25 cellular contexts compared by ENCODE assay signal in the genomic region with DNA sequence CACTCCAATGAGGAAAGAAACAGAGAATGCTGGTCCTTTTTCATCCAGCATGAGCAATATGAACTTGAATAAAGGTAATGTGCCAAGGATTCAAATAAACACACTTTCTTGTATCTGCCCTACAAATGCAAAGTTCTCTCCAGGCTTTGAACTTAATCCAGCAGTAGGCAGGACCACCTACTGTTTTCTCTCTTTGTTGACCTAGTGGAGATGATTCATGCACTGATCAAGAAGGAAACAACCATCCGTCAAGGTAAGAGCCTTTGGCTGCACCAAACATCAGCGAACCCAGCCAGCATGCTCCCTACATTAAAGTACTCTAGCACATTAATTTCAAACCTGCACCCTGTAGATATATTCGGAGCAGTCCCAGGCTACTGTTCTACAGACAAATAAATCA.
"Had no signal": no experiment of that assay in that cellular context is flagged by ENCODE, and none has a peak within 500 bp of the region (broad histone marks: within the 10 kb centered on the region; RNA-seq: fewer than 3 reads in every experiment).

No MANE protein-coding gene starts in this region.

- H3K27ac Mint-ChIP-seq: activated naive CD4-positive, alpha-beta T cell treated with anti-CD3 and anti-CD28 coated beads for 36 hours; activated naive CD8-positive, alpha-beta T cell treated with anti-CD3 and anti-CD28 coated beads for 36 hours; nephron; progenitor cell of endocrine pancreas had no signal

- DNase-seq: activated CD4-positive, alpha-beta T cell treated with anti-CD3 and anti-CD28 coated beads for 48 hours; activated CD4-positive, alpha-beta T cell treated with anti-CD3 and anti-CD28 coated beads, Interleukin-2, amount 50 U/mL, for 48 hours; activated CD8-positive, alpha-beta memory T cell treated with anti-CD3 and anti-CD28 coated beads for 24 hours; activated effector memory CD4-positive, alpha-beta T cell treated with anti-CD3 and anti-CD28 coated beads, Interleukin-2, amount 50 U/mL, for 16 hours; activated naive CD4-positive, alpha-beta T cell treated with anti-CD3 and anti-CD28 coated beads for 36 hours; activated naive CD8-positive, alpha-beta T cell treated with anti-CD3 and anti-CD28 coated beads for 36 hours; adrenal gland; brain microvascular endothelial cell; dorsolateral prefrontal cortex; effector memory CD4-positive, alpha-beta T cell; left cardiac atrium; left ventricle myocardium superior; right lobe of liver; stimulated activated CD4-positive, alpha-beta T cell treated with anti-CD3 and anti-CD28 coated beads, Interleukin-2, amount 100 ng/mL, for 48 hours; stimulated activated naive CD4-positive, alpha-beta T cell treated with Interleukin-2 at 50 U/mL for 16 hours had no signal

- ATAC-seq: activated CD4-positive, CD25-positive, alpha-beta regulatory T cell treated with anti-CD3 and anti-CD28 coated beads, Interleukin-2, amount 50 U/mL, for 24 hours; left cardiac atrium; left ventricle myocardium superior; right lobe of liver had no signal

- H3K27me3 Mint-ChIP-seq: activated naive CD8-positive, alpha-beta T cell treated with anti-CD3 and anti-CD28 coated beads for 36 hours; progenitor cell of endocrine pancreas had no signal

- H3K36me3 Mint-ChIP-seq: activated naive CD8-positive, alpha-beta T cell treated with anti-CD3 and anti-CD28 coated beads for 36 hours had no signal

- H3K4me1 Mint-ChIP-seq: activated naive CD8-positive, alpha-beta T cell treated with anti-CD3 and anti-CD28 coated beads for 36 hours; nephron had no signal

- H3K9me3 ChIP-seq: adrenal gland, ascending aorta, right lobe of liver, tibial nerve had no signal

- H3K27ac ChIP-seq: adrenal gland, ascending aorta, brain microvascular endothelial cell, coronary artery, dorsolateral prefrontal cortex, right lobe of liver, tibial nerve, VCaP had no signal

- FAIRE-seq: frontal cortex, keratinocyte, TTC549 had no signal

- H3K27me3 ChIP-seq: adrenal gland, ascending aorta, brain microvascular endothelial cell, dorsolateral prefrontal cortex, right lobe of liver, tibial nerve had no signal

- H3K9me3 Mint-ChIP-seq: activated naive CD4-positive, alpha-beta T cell treated with anti-CD3 and anti-CD28 coated beads for 36 hours; activated naive CD8-positive, alpha-beta T cell treated with anti-CD3 and anti-CD28 coated beads for 36 hours; nephron had no signal

- H3K36me3 ChIP-seq: adrenal gland, ascending aorta, brain microvascular endothelial cell, right lobe of liver, tibial nerve had no signal

- H3K4me3 ChIP-seq: adrenal gland, ascending aorta, coronary artery, dorsolateral prefrontal cortex, right lobe of liver, tibial nerve had no signal

- H3K4me3 Mint-ChIP-seq: activated naive CD4-positive, alpha-beta T cell treated with anti-CD3 and anti-CD28 coated beads for 36 hours; activated naive CD8-positive, alpha-beta T cell treated with anti-CD3 and anti-CD28 coated beads for 36 hours; nephron had no signal

- H3K4me1 ChIP-seq: adrenal gland, ascending aorta, right lobe of liver, tibial nerve had no signal
